1 cellular context compared by ENCODE assay signal in the genomic region with DNA sequence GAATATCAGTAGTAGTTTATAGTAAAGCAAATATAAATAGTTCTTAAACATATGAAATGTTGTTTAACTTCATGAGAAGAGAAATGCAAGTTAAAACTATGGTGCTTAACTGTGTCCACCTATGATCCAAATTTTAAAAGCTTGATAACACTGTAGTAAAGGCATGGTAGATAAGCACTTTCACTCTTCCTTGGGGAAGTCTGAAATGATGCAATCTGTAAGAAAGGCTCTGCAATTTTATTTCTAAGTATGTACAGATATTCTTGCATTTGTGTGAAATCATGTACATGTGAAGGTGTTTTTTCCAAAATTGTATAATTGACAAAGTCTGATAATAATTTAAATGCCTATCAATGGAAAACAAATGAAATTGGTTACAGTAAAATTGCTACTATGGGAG.
TF ChIP-seq lines count a peak whose summit lies in the region.

No MANE protein-coding gene starts in this region.

TF ChIP-seq in K562, 482 proteins besides CTCF, POLR2A, EP300 and RAD21 (continued from another document):
- TF ChIP-seq, protein P1, sequence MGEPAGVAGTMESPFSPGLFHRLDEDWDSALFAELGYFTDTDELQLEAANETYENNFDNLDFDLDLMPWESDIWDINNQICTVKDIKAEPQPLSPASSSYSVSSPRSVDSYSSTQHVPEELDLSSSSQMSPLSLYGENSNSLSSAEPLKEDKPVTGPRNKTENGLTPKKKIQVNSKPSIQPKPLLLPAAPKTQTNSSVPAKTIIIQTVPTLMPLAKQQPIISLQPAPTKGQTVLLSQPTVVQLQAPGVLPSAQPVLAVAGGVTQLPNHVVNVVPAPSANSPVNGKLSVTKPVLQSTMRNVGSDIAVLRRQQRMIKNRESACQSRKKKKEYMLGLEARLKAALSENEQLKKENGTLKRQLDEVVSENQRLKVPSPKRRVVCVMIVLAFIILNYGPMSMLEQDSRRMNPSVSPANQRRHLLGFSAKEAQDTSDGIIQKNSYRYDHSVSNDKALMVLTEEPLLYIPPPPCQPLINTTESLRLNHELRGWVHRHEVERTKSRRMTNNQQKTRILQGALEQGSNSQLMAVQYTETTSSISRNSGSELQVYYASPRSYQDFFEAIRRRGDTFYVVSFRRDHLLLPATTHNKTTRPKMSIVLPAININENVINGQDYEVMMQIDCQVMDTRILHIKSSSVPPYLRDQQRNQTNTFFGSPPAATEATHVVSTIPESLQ (CRISPR knock-in tag; IDR thresholded peaks at IDR 0.05): no peak
- TF ChIP-seq ZSCAN32 (CRISPR knock-in tag; IDR thresholded peaks at IDR 0.05): peak; percentile 81; the same call in 1 of the 2 replicates
- TF ChIP-seq GABPB1 (CRISPR knock-in tag; IDR thresholded peaks at IDR 0.05): no peak
- TF ChIP-seq, protein P2, sequence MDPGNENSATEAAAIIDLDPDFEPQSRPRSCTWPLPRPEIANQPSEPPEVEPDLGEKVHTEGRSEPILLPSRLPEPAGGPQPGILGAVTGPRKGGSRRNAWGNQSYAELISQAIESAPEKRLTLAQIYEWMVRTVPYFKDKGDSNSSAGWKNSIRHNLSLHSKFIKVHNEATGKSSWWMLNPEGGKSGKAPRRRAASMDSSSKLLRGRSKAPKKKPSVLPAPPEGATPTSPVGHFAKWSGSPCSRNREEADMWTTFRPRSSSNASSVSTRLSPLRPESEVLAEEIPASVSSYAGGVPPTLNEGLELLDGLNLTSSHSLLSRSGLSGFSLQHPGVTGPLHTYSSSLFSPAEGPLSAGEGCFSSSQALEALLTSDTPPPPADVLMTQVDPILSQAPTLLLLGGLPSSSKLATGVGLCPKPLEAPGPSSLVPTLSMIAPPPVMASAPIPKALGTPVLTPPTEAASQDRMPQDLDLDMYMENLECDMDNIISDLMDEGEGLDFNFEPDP (CRISPR knock-in tag; IDR thresholded peaks at IDR 0.05): no peak
- no peak for TF ChIP-seq ZNF583 (CRISPR knock-in tag; IDR thresholded peaks at IDR 0.05)
- TF ChIP-seq CHD2 (IDR thresholded peaks at IDR 0.05; ENCODE audit: low read depth, low read length): no peak
- TF ChIP-seq LARP7 (IDR thresholded peaks at IDR 0.05): no peak
- no peak for TF ChIP-seq TCF7 (IDR thresholded peaks at IDR 0.05; ENCODE audit: borderline replicate concordance)
- no peak for TF ChIP-seq NFATC3 (IDR thresholded peaks at IDR 0.05)
- TF ChIP-seq PTTG1 (tag; IDR thresholded peaks at IDR 0.05; ENCODE audit: low read depth): no peak
- TF ChIP-seq TAL1 (IDR thresholded peaks at IDR 0.05): 0 out of 2 replicates have a peak, but pooled peaks have one; percentile 9
- TF ChIP-seq, protein P3, sequence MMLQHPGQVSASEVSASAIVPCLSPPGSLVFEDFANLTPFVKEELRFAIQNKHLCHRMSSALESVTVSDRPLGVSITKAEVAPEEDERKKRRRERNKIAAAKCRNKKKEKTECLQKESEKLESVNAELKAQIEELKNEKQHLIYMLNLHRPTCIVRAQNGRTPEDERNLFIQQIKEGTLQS (IDR thresholded peaks at IDR 0.05): peak; percentile 92
- TF ChIP-seq, protein P3 (CRISPR knock-in tag; conservative IDR thresholded peaks at IDR 0.05): no peak
- TF ChIP-seq ARID1B (IDR thresholded peaks at IDR 0.05): peak; percentile 49; the same call in 1 of the 2 replicates
- TF ChIP-seq KDM5B (IDR thresholded peaks at IDR 0.05; ENCODE audit: insufficient replicate concordance, low read depth, low read length): no peak
- no peak for TF ChIP-seq NR2F6 (CRISPR knock-in tag; IDR thresholded peaks at IDR 0.05)
- no peak for TF ChIP-seq ZNF785 (CRISPR knock-in tag; IDR thresholded peaks at IDR 0.05)
- TF ChIP-seq ZBTB11 (CRISPR knock-in tag; IDR thresholded peaks at IDR 0.05): no peak
- TF ChIP-seq ATF7 (IDR thresholded peaks at IDR 0.05): peak; percentile 80
- peak; percentile 53; the same call in 1 of the 2 replicates for TF ChIP-seq ZNF766 (CRISPR knock-in tag; conservative IDR thresholded peaks at IDR 0.05)
- no peak for TF ChIP-seq OTX1 (CRISPR knock-in tag; IDR thresholded peaks at IDR 0.05)
- peak; percentile 49; the same call in 1 of the 2 replicates for TF ChIP-seq ZNF197 (CRISPR knock-in tag; IDR thresholded peaks at IDR 0.05; ENCODE audit: low read depth)
- TF ChIP-seq NFYB (IDR thresholded peaks at IDR 0.05; ENCODE audit: extremely low read depth, insufficient read length): no peak
- no peak for TF ChIP-seq SRSF3 (IDR thresholded peaks at IDR 0.05; ENCODE audit: insufficient read depth, low read length)
- peak; percentile 66; the same call in 1 of the 2 replicates for TF ChIP-seq SMARCA4 (IDR thresholded peaks at IDR 0.05)
- TF ChIP-seq BRD4 (IDR thresholded peaks at IDR 0.05): no peak
- TF ChIP-seq CEBPB (tag; IDR thresholded peaks at IDR 0.05): peak; percentile 71
- peak; percentile 69 for TF ChIP-seq JUND (IDR thresholded peaks at IDR 0.05; ENCODE audit: borderline replicate concordance, low read depth, low read length)
- peak; percentile 59; the same call in 1 of the 3 replicates for TF ChIP-seq JUND (tag; IDR thresholded peaks at IDR 0.05; ENCODE audit: borderline replicate concordance, low read depth, low read length)
- 0 out of 2 replicates have a peak, but pooled peaks have one; percentile 31 for TF ChIP-seq FOXJ2 (tag; IDR thresholded peaks at IDR 0.05)
- 0 out of 2 replicates have a peak, but pooled peaks have one; percentile 34 for TF ChIP-seq POLR2H (tag; IDR thresholded peaks at IDR 0.05; ENCODE audit: low read depth)
- no peak for TF ChIP-seq BRF2 (IDR thresholded peaks at IDR 0.05; ENCODE audit: borderline replicate concordance, insufficient read depth, insufficient read length)
- TF ChIP-seq EP400 (IDR thresholded peaks at IDR 0.05): peak; percentile 40; the same call in 1 of the 2 replicates
- peak; percentile 41; the same call in 1 of the 2 replicates for TF ChIP-seq L3MBTL2 (IDR thresholded peaks at IDR 0.05)
- TF ChIP-seq HDAC2 (IDR thresholded peaks at IDR 0.05): peak; percentile 22; the same call in 1 of the 2 replicates
- 0 out of 2 replicates have a peak, but pooled peaks have one; percentile 23 for TF ChIP-seq DPF2 (IDR thresholded peaks at IDR 0.05)
- peak; percentile 72 to 90; a peak in 2 of 4 replicates for TF ChIP-seq TRIM24 (IDR thresholded peaks at IDR 0.05)
- TF ChIP-seq CXXC5 (CRISPR knock-in tag; IDR thresholded peaks at IDR 0.05): 0 out of 2 replicates have a peak, but pooled peaks have one; percentile 38
- no peak for TF ChIP-seq RFX7 (CRISPR knock-in tag; IDR thresholded peaks at IDR 0.05)
- TF ChIP-seq C11orf30 (IDR thresholded peaks at IDR 0.05; ENCODE audit: low read depth): 0 out of 2 replicates have a peak, but pooled peaks have one; percentile 2
- TF ChIP-seq ATF4 (CRISPR knock-in tag; IDR thresholded peaks at IDR 0.05): peak; percentile 94
- no peak for TF ChIP-seq ZNF146 (CRISPR knock-in tag; IDR thresholded peaks at IDR 0.05; ENCODE audit: unreplicated experiment)
- TF ChIP-seq ZNF23 (CRISPR knock-in tag; IDR thresholded peaks at IDR 0.05): no peak
- peak; percentile 41; the same call in 1 of the 2 replicates for TF ChIP-seq SOX6 (IDR thresholded peaks at IDR 0.05)
- no peak for TF ChIP-seq TEAD1 (CRISPR knock-in tag; IDR thresholded peaks at IDR 0.05)
- no peak for TF ChIP-seq MED1 (CRISPR knock-in tag; IDR thresholded peaks at IDR 0.05; ENCODE audit: borderline replicate concordance)
- TF ChIP-seq ZNF140 (CRISPR knock-in tag; IDR thresholded peaks at IDR 0.05): no peak
TF ChIP-seq in K562: peak in this region for 26.
